In the genomic region with DNA sequence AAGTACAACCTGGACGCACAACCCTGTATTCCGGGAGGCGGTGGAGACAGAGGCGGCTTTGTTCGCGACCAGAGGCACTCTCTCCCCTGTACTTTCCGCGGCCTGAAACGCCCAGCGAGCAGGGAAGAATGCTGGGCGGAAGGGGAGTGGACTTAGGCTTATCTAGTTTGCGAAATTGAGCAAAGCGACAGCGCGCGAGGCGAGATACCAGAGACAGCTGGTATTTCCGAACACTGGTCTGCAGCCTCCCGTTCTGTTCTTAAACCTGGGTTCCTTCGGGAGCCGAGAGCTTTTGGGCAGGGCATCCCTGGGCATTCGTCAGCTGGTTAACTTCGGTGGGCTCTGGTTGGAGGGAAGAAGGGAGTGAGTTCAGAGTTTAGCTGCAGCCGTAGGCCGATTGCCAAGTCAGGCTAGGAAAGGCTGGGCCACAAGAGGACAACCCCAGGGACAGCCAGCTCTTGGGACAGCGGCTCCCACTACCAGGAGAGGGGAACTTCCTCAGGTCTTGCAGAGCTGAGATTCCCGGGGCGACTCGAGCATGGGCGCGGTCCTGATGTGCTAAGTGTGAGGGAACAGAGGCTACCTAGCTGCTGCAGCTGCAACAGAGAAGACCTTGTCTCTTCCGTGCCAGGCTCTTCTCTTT, we compare ENCODE assay signal across 1 cellular context.
TF ChIP-seq lines count a peak whose summit lies in the region.

No MANE protein-coding gene starts in this region.

TF ChIP-seq in HepG2, 621 proteins besides CTCF, POLR2A, EP300 and RAD21 (continued from another document and continues in another):
- TF ChIP-seq, protein P1, sequence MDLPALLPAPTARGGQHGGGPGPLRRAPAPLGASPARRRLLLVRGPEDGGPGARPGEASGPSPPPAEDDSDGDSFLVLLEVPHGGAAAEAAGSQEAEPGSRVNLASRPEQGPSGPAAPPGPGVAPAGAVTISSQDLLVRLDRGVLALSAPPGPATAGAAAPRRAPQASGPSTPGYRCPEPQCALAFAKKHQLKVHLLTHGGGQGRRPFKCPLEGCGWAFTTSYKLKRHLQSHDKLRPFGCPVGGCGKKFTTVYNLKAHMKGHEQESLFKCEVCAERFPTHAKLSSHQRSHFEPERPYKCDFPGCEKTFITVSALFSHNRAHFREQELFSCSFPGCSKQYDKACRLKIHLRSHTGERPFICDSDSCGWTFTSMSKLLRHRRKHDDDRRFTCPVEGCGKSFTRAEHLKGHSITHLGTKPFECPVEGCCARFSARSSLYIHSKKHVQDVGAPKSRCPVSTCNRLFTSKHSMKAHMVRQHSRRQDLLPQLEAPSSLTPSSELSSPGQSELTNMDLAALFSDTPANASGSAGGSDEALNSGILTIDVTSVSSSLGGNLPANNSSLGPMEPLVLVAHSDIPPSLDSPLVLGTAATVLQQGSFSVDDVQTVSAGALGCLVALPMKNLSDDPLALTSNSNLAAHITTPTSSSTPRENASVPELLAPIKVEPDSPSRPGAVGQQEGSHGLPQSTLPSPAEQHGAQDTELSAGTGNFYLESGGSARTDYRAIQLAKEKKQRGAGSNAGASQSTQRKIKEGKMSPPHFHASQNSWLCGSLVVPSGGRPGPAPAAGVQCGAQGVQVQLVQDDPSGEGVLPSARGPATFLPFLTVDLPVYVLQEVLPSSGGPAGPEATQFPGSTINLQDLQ (CRISPR knock-in tag; IDR thresholded peaks at IDR 0.05): no peak
- TF ChIP-seq CENPT (CRISPR knock-in tag; IDR thresholded peaks at IDR 0.05; ENCODE audit: low read depth) (no peak), PRPF4 (IDR thresholded peaks at IDR 0.05; ENCODE audit: low read depth, low read length, poor library complexity, severe bottlenecking) (no peak), ETV6 (CRISPR knock-in tag; conservative IDR thresholded peaks at IDR 0.05) (no peak), ZNF333 (CRISPR knock-in tag; IDR thresholded peaks at IDR 0.05; ENCODE audit: borderline replicate concordance) (no peak), SCMH1 (CRISPR knock-in tag; IDR thresholded peaks at IDR 0.05; ENCODE audit: borderline replicate concordance) (no peak), CBX1 (IDR thresholded peaks at IDR 0.05; ENCODE audit: low read depth) (peak; percentile 75), ELF4 (CRISPR knock-in tag; IDR thresholded peaks at IDR 0.05; ENCODE audit: borderline replicate concordance) (no peak), ZFP37 (CRISPR knock-in tag; IDR thresholded peaks at IDR 0.05; ENCODE audit: borderline replicate concordance) (no peak), ZNF619 (CRISPR knock-in tag; IDR thresholded peaks at IDR 0.05) (no peak), RBAK (CRISPR knock-in tag; IDR thresholded peaks at IDR 0.05) (no peak), MXD1 (CRISPR knock-in tag; IDR thresholded peaks at IDR 0.05) (no peak), SP140L (CRISPR knock-in tag; IDR thresholded peaks at IDR 0.05; ENCODE audit: borderline replicate concordance) (no peak), ZNF556 (CRISPR knock-in tag; IDR thresholded peaks at IDR 0.05; ENCODE audit: borderline replicate concordance) (no peak), CAMTA2 (CRISPR knock-in tag; IDR thresholded peaks at IDR 0.05; ENCODE audit: borderline replicate concordance) (no peak), ZNF816 (CRISPR knock-in tag; IDR thresholded peaks at IDR 0.05; ENCODE audit: borderline replicate concordance) (no peak), CHD4 (IDR thresholded peaks at IDR 0.05; ENCODE audit: borderline replicate concordance, low read length) (no peak), TAF15 (IDR thresholded peaks at IDR 0.05; ENCODE audit: low read depth, low read length, poor library complexity, severe bottlenecking) (no peak), ZNF883 (CRISPR knock-in tag; IDR thresholded peaks at IDR 0.05; ENCODE audit: not compliant biosample characterization) (peak; percentile 68), PCBP1 (IDR thresholded peaks at IDR 0.05; ENCODE audit: borderline replicate concordance, low read depth, low read length) (no peak), ZNF138 (CRISPR knock-in tag; IDR thresholded peaks at IDR 0.05; ENCODE audit: low read depth) (no peak), RELA (CRISPR knock-in tag; IDR thresholded peaks at IDR 0.05) (0 out of 2 replicates have a peak, but pooled peaks have one; percentile 20), RFX1 (IDR thresholded peaks at IDR 0.05) (no peak), NR1H2 (CRISPR knock-in tag; IDR thresholded peaks at IDR 0.05; ENCODE audit: borderline replicate concordance, low read depth) (no peak), KLF9 (CRISPR knock-in tag; IDR thresholded peaks at IDR 0.05; ENCODE audit: low read depth) (no peak), SSRP1 (CRISPR knock-in tag; IDR thresholded peaks at IDR 0.05) (0 out of 2 replicates have a peak, but pooled peaks have one; percentile 40), ZNF331 (CRISPR knock-in tag; IDR thresholded peaks at IDR 0.05) (peak; percentile 67; the same call in 1 of the 2 replicates), SOX13 (IDR thresholded peaks at IDR 0.05) (peak; percentile 78), SOX13 (CRISPR knock-in tag; conservative IDR thresholded peaks at IDR 0.05 in 1 of 2, IDR thresholded peaks at IDR 0.05 in 1 of 2) (peak in 1 of 2 experiments; percentile 84; a peak in 2 of 4 replicates), SIX1 (CRISPR knock-in tag; IDR thresholded peaks at IDR 0.05; ENCODE audit: borderline replicate concordance) (no peak; the same call in 1 of the 2 replicates), HNRNPLL (IDR thresholded peaks at IDR 0.05; ENCODE audit: low read depth, low read length, poor library complexity, severe bottlenecking) (peak; percentile 76), ZNF430 (CRISPR knock-in tag; IDR thresholded peaks at IDR 0.05) (no peak), NR2F1 (CRISPR knock-in tag; IDR thresholded peaks at IDR 0.05) (no peak), DBP (CRISPR knock-in tag; IDR thresholded peaks at IDR 0.05; ENCODE audit: not compliant biosample characterization) (no peak), FOXM1 (CRISPR knock-in tag; IDR thresholded peaks at IDR 0.05) (no peak), NFIB (CRISPR knock-in tag; IDR thresholded peaks at IDR 0.05; ENCODE audit: borderline replicate concordance) (no peak), ASH2L (IDR thresholded peaks at IDR 0.05; ENCODE audit: insufficient read length, low read depth, low read length) (peak; percentile 72), FOXA1 (IDR thresholded peaks at IDR 0.05) (no peak), FOXA1 (CRISPR knock-in tag; IDR thresholded peaks at IDR 0.05) (0 out of 2 replicates have a peak, but pooled peaks have one; percentile 27), PHB2 (IDR thresholded peaks at IDR 0.05; ENCODE audit: partially characterized antibody) (no peak), ZNF775 (CRISPR knock-in tag; IDR thresholded peaks at IDR 0.05; ENCODE audit: borderline replicate concordance) (no peak), ZNF562 (CRISPR knock-in tag; IDR thresholded peaks at IDR 0.05; ENCODE audit: borderline replicate concordance) (no peak), HNF1B (CRISPR knock-in tag; IDR thresholded peaks at IDR 0.05) (0 out of 2 replicates have a peak, but pooled peaks have one; percentile 13), RBM39 (IDR thresholded peaks at IDR 0.05; ENCODE audit: low read depth, low read length, poor library complexity, severe bottlenecking) (no peak), PBX3 (CRISPR knock-in tag; IDR thresholded peaks at IDR 0.05; ENCODE audit: borderline replicate concordance) (no peak), ZNF766 (CRISPR knock-in tag; IDR thresholded peaks at IDR 0.05; ENCODE audit: borderline replicate concordance) (no peak), HDAC6 (IDR thresholded peaks at IDR 0.05; ENCODE audit: low read depth, low read length) (0 out of 2 replicates have a peak, but pooled peaks have one; percentile 68), NONO (IDR thresholded peaks at IDR 0.05) (no peak), NONO (CRISPR knock-in tag; conservative IDR thresholded peaks at IDR 0.05) (no peak; the same call in 1 of the 2 replicates), HOXA3 (CRISPR knock-in tag; IDR thresholded peaks at IDR 0.05) (peak; percentile 75), HNF4G (IDR thresholded peaks at IDR 0.05; ENCODE audit: borderline replicate concordance, low read depth, low read length) (peak; percentile 36; the same call in 1 of the 2 replicates), HNF4G (CRISPR knock-in tag; IDR thresholded peaks at IDR 0.05; ENCODE audit: borderline replicate concordance, low read depth) (no peak), NFE2L2 (IDR thresholded peaks at IDR 0.05; ENCODE audit: low read length) (no peak)
- TF ChIP-seq, protein P2, sequence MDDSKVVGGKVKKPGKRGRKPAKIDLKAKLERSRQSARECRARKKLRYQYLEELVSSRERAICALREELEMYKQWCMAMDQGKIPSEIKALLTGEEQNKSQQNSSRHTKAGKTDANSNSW (CRISPR knock-in tag; IDR thresholded peaks at IDR 0.05; ENCODE audit: borderline replicate concordance): no peak
- TF ChIP-seq, protein P3, sequence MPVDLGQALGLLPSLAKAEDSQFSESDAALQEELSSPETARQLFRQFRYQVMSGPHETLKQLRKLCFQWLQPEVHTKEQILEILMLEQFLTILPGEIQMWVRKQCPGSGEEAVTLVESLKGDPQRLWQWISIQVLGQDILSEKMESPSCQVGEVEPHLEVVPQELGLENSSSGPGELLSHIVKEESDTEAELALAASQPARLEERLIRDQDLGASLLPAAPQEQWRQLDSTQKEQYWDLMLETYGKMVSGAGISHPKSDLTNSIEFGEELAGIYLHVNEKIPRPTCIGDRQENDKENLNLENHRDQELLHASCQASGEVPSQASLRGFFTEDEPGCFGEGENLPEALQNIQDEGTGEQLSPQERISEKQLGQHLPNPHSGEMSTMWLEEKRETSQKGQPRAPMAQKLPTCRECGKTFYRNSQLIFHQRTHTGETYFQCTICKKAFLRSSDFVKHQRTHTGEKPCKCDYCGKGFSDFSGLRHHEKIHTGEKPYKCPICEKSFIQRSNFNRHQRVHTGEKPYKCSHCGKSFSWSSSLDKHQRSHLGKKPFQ (CRISPR knock-in tag; IDR thresholded peaks at IDR 0.05; ENCODE audit: insufficient replicate concordance): no peak
- TF ChIP-seq, protein P4, sequence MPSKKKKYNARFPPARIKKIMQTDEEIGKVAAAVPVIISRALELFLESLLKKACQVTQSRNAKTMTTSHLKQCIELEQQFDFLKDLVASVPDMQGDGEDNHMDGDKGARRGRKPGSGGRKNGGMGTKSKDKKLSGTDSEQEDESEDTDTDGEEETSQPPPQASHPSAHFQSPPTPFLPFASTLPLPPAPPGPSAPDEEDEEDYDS (CRISPR knock-in tag; IDR thresholded peaks at IDR 0.05): peak; percentile 54; the same call in 1 of the 2 replicates
- TF ChIP-seq, protein P5, sequence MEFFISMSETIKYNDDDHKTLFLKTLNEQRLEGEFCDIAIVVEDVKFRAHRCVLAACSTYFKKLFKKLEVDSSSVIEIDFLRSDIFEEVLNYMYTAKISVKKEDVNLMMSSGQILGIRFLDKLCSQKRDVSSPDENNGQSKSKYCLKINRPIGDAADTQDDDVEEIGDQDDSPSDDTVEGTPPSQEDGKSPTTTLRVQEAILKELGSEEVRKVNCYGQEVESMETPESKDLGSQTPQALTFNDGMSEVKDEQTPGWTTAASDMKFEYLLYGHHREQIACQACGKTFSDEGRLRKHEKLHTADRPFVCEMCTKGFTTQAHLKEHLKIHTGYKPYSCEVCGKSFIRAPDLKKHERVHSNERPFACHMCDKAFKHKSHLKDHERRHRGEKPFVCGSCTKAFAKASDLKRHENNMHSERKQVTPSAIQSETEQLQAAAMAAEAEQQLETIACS (CRISPR knock-in tag; IDR thresholded peaks at IDR 0.05): no peak
- TF ChIP-seq, protein P6, sequence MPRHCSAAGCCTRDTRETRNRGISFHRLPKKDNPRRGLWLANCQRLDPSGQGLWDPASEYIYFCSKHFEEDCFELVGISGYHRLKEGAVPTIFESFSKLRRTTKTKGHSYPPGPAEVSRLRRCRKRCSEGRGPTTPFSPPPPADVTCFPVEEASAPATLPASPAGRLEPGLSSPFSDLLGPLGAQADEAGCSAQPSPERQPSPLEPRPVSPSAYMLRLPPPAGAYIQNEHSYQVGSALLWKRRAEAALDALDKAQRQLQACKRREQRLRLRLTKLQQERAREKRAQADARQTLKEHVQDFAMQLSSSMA (CRISPR knock-in tag; IDR thresholded peaks at IDR 0.05): no peak
- TF ChIP-seq, protein P7, sequence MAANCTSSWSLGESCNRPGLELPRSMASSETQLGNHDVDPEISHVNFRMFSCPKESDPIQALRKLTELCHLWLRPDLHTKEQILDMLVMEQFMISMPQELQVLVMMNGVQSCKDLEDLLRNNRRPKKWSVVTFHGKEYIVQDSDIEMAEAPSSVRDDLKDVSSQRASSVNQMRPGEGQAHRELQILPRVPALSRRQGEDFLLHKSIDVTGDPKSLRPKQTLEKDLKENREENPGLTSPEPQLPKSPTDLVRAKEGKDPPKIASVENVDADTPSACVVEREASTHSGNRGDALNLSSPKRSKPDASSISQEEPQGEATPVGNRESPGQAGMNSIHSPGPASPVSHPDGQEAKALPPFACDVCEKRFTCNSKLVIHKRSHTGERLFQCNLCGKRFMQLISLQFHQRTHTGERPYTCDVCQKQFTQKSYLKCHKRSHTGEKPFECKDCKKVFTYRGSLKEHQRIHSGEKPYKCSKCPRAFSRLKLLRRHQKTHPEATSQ (CRISPR knock-in tag; IDR thresholded peaks at IDR 0.05; ENCODE audit: borderline replicate concordance): 0 out of 2 replicates have a peak, but pooled peaks have one; percentile 47
